Comparison of ENCODE assay signal across 8 cellular contexts in the genomic region with DNA sequence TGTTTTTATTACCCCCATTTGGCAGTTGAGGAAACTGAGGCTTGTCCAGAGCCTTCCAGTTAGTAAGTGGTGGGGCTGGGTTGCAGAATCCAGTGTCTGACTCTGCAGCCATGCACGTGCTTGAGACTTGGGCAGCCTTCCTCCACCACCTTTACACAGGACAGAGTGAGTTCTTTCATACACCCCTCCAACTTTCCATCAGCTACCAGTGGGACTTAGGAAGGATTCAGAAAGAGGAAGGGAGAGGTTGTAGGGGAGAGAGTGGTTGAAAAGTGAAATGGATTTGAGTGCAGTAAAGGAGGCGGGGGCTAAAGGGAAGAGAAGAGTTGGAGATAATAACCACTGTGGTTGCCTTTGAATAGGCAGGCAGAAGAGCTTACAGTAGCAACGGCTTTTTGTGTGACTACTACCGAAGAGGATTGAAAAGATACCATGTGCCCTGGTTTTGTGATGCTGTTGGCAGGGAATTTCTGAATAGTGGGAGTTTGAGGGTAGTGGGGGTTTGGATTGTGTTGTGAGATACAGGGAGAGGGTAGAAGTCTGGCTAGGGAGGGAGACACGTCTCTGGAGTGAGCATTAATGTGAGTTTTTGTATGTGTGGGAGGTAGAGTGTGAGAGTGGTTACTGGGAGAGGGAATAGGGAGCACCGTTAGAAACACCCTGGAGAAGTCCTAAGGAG. TPM values are rescaled to one million over a fixed set of nuclear protein-coding genes. Genes with fewer than 3 reads are reported as not detected.
DNase-seq lines count a peak whose midpoint lies in the region; ATAC-seq and TF ChIP-seq lines count a peak whose summit lies in the region.

No MANE protein-coding gene starts in this region.

- CTCF ChIA-PET in RWPE1 (lab: Yijun Ruan, JAX), result interaction anchor here (0.5 to 1.5 kb wide), 3 partner anchors 92 to 991 kb away, joined by 3 to 4 read pairs (median 4); no protein-coding TSS in a partner anchor

- peak overlapping the region; percentile 89 for H3K9ac ChIP-seq in SU-DHL-6 (ENCODE audit: low read length)

- POLR2A ChIA-PET in RWPE1 (lab: Yijun Ruan, JAX; ENCODE audit: low non-redundant PET), result interaction anchor here (0.6 kb wide), 1 partner anchor 553 kb away, joined by 6 read pairs; no protein-coding TSS in a partner anchor

- no peaks in the 10 kb centered on the region for H3K9me2 ChIP-seq in SU-DHL-6 (replicated peaks; ENCODE audit: insufficient read depth, low read length)

- intact Hi-C loops in heart left ventricle (cut with DNase I), result loop anchor here in 2 of 10 donors (5.0 to 10.0 kb wide), 2 partner anchors 51 to 338 kb away; no protein-coding TSS in a partner anchor
- intact Hi-C loops in Right ventricle myocardium inferior (cut with DNase I), result no loop called here
- intact Hi-C loops in vagina (cut with DNase I), result no loop called here
- intact Hi-C loops in mucosa of descending colon (cut with DNase I, micrococcal nuclease), result no loop called here

- peaks cover 12% of the 10 kb centered on the region; the same call in 1 of the 2 replicates for H3F3A ChIP-seq in SU-DHL-6 (ENCODE audit: insufficient read depth)

- WGBS in heart left ventricle, 4 donors, result 20 to 28% (median 22%) methylated on average over 6 of the region's 6 CpGs

- H3K36me3 ChIP-seq in heart left ventricle (no peaks in the 10 kb centered on the region), SU-DHL-6 (ENCODE audit: low read length) (no peaks in the 10 kb centered on the region), kidney epithelial cell (ENCODE audit: control insufficient read depth, insufficient read depth, low read length) (no peaks in the 10 kb centered on the region), vagina (no peaks in the 10 kb centered on the region), mucosa of descending colon (ENCODE audit: low read depth) (no peaks in the 10 kb centered on the region)

- ATAC-seq in heart left ventricle (no peak), Right ventricle myocardium inferior (no peak), HG02678 (IDR thresholded peaks at IDR 0.05; ENCODE audit: unreplicated experiment) (no peak), mucosa of descending colon (no peak)

- H3K27me3 ChIP-seq in heart left ventricle (no peaks in the 10 kb centered on the region), SU-DHL-6 (ENCODE audit: low read length) (no peaks in the 10 kb centered on the region), kidney epithelial cell (ENCODE audit: control insufficient read depth, insufficient read depth, low read length) (no peaks in the 10 kb centered on the region), vagina (no peaks in the 10 kb centered on the region)

- TF ChIP-seq CTCF in heart left ventricle (IDR thresholded peaks at IDR 0.05) (no peak), SU-DHL-6 (IDR thresholded peaks at IDR 0.05; ENCODE audit: insufficient read depth, low read length, poor library complexity, severe bottlenecking) (no peak), kidney epithelial cell (IDR thresholded peaks at IDR 0.05; ENCODE audit: insufficient read depth, low read length, poor library complexity, severe bottlenecking) (no peak), vagina (IDR thresholded peaks at IDR 0.05) (no peak), mucosa of descending colon (IDR thresholded peaks at IDR 0.05) (no peak), RWPE1 (conservative IDR thresholded peaks at IDR 0.05; ENCODE audit: low read depth) (no peak)

- H3K4me1 ChIP-seq in heart left ventricle (peaks cover 0 to 61% (median 22%) of the 10 kb centered on the region in 12 donors), vagina (peaks cover 45% of the 10 kb centered on the region), mucosa of descending colon (ENCODE audit: low read depth) (peaks cover 17% of the 10 kb centered on the region)

- DNase-seq in heart left ventricle (no peak), Right ventricle myocardium inferior (ENCODE audit: missing footprints) (no peak), kidney epithelial cell (ENCODE audit: low read depth) (no peak), vagina (ENCODE audit: extremely low spot score in 2 of 2) (no peak), mucosa of descending colon (no peak), RWPE1 (ENCODE audit: low spot score) (no peak)

- H3K4me2 ChIP-seq in SU-DHL-6 (ENCODE audit: low read depth, low read length, poor library complexity, severe bottlenecking), result peak overlapping the region; percentile 93

- TF ChIP-seq POLR2A in heart left ventricle (IDR thresholded peaks at IDR 0.05) (no peak), vagina (IDR thresholded peaks at IDR 0.05) (no peak)

- no peaks in the 10 kb centered on the region for H4K20me1 ChIP-seq in SU-DHL-6 (ENCODE audit: low read depth, low read length)

- peak overlapping the region in 4 of 12 donors; percentile 48 to 95 (median 93) for H3K27ac ChIP-seq in heart left ventricle
- H3K27ac ChIP-seq in SU-DHL-6 (ENCODE audit: low read depth, low read length), result peak overlapping the region; percentile 97
- peak overlapping the region; percentile 33 for H3K27ac ChIP-seq in vagina
- H3K27ac ChIP-seq in RWPE1, result no peak overlapping the region

- peaks cover 65% of the 10 kb centered on the region for H3K79me2 ChIP-seq in SU-DHL-6 (ENCODE audit: insufficient read depth, low read length)

- H3K9me3 ChIP-seq in heart left ventricle, result no peaks in the 10 kb centered on the region
- no peaks in the 10 kb centered on the region for H3K9me3 ChIP-seq in SU-DHL-6 (ENCODE audit: insufficient read depth, low read length)
- no peaks in the 10 kb centered on the region for H3K9me3 ChIP-seq in vagina
- no peaks in the 10 kb centered on the region for H3K9me3 ChIP-seq in mucosa of descending colon

- peak overlapping the region; percentile 5 for H2AFZ ChIP-seq in SU-DHL-6 (ENCODE audit: low read depth, low read length, severe bottlenecking)

- peak overlapping the region; percentile 72 to 100 (median 94) for H3K4me3 ChIP-seq in heart left ventricle
- peak overlapping the region; percentile 92 for H3K4me3 ChIP-seq in SU-DHL-6 (ENCODE audit: insufficient read depth, low read length, poor library complexity, severe bottlenecking)
- peak overlapping the region; percentile 87 for H3K4me3 ChIP-seq in kidney epithelial cell (ENCODE audit: low read depth, low read length)
- peak overlapping the region; percentile 96 to 97 for H3K4me3 ChIP-seq in vagina
- no peak overlapping the region for H3K4me3 ChIP-seq in mucosa of descending colon

RNA-seq across cellular contexts. Expression of gene UVRAG, which starts 1.7 kb away (rescaled TPM):
- total RNA-seq in heart left ventricle (10 to 100 TPM; 12.7 to 22.6 (median 15.2) TPM), Right ventricle myocardium inferior (15.1 TPM), kidney epithelial cell (14.3 and 16.2 TPM in 2 replicates), vagina (14.7 TPM), mucosa of descending colon (10 to 100 TPM; 14.9 to 37.1 (median 16.9) TPM)
- polyA plus RNA-seq in heart left ventricle, result 10 to 100 TPM in 1 of 2 donors, 1 to 10 TPM in 1; 4.5 to 12.4 TPM

RNA-seq across cellular contexts. Expression of gene DGAT2, which starts 48.1 kb away (rescaled TPM):
- total RNA-seq in heart left ventricle, result 10 to 100 TPM in 3 of 9 donors, 1 to 10 TPM in 6; 4.4 to 48.3 (median 8.3) TPM
- 10 to 100 TPM in 1 of 2 donors, 1 to 10 TPM in 1; 4.0 to 15.8 TPM for polyA plus RNA-seq in heart left ventricle
- total RNA-seq in Right ventricle myocardium inferior, result 25.5 TPM
- 2.7 and 2.9 TPM in 2 replicates for total RNA-seq in kidney epithelial cell
- 26.0 TPM for total RNA-seq in vagina
- 1 to 10 TPM; 3.4 to 4.2 (median 3.5) TPM for total RNA-seq in mucosa of descending colon
